Comparison of ENCODE assay signal across 12 cellular contexts in genomic region chr7:101784275-101785127, GRCh38. TPM values are rescaled to one million over a fixed set of nuclear protein-coding genes. Genes with fewer than 3 reads are reported as not detected.
DNase-seq lines count a peak whose midpoint lies in the region; ATAC-seq, FAIRE-seq and TF ChIP-seq lines count a peak whose summit lies in the region.
"Had no signal": no experiment of that assay in that cellular context is flagged by ENCODE, and none has a peak within 500 bp of the region (broad histone marks: within the 10 kb centered on the region; RNA-seq: fewer than 3 reads in every experiment).

No MANE protein-coding gene starts in this region.

- intact Hi-C loops in OCI-LY7 (cut with micrococcal nuclease; ENCODE audit: unreplicated experiment): no loop called here
- intact Hi-C loops in left ventricle myocardium inferior (cut with micrococcal nuclease): no loop called here
- intact Hi-C loops in sciatic nerve (cut with DNase I): no loop called here

- H3K4me1 ChIP-seq in OCI-LY7 (ENCODE audit: insufficient read depth, low read length, poor library complexity, severe bottlenecking) (peaks cover 8% of the 10 kb centered on the region), left ventricle myocardium inferior (peaks cover 24% of the 10 kb centered on the region)

- no TSS peak for BruUV-seq in OCI-LY7 (replicated peaks; lab: Mats Ljungman, UMichigan)

- H3K27ac ChIP-seq in OCI-LY7 (ENCODE audit: low read depth, low read length, poor library complexity, severe bottlenecking) (no peak overlapping the region), left ventricle myocardium inferior (replicated peaks) (no peak overlapping the region)
- H3K27ac ChIP-seq: tibial nerve had no signal

- peak overlapping the region; percentile 35; the same call in 1 of the 2 replicates for H2AFZ ChIP-seq in OCI-LY7 (ENCODE audit: low read length)

- ATAC-seq in sciatic nerve (peak; percentile 52), HG03378 (IDR thresholded peaks at IDR 0.05; ENCODE audit: unreplicated experiment) (no peak)
- ATAC-seq: activated CD8-positive, alpha-beta memory T cell treated with anti-CD3 and anti-CD28 coated beads, Interleukin-2, amount 10 ng/mL, durations not matched to agents 7 days and 5 days had no signal

- H3K9me3 ChIP-seq in OCI-LY7 (ENCODE audit: low read length) (peaks cover 10% of the 10 kb centered on the region; the same call in 1 of the 2 replicates), left ventricle myocardium inferior (replicated peaks) (peaks cover 3% of the 10 kb centered on the region)

- peak; percentile 13 for DNase-seq in ELR (ENCODE audit: low read depth)
- no peak for DNase-seq in OCI-LY7 (ENCODE audit: low spot score)
- DNase-seq in left ventricle myocardium inferior: no peak
- DNase-seq in sciatic nerve (ENCODE audit: low spot score): no peak
- no peak for DNase-seq in frontal cortex (ENCODE audit: low spot score in 2 of 2)
- DNase-seq in cerebellar cortex (ENCODE audit: low spot score): no peak
- no peak for DNase-seq in central memory CD4-positive, alpha-beta T cell
- DNase-seq: activated CD8-positive, alpha-beta memory T cell treated with anti-CD3 and anti-CD28 coated beads, Interleukin-2, amount 10 ng/mL, durations not matched to agents 7 days and 5 days; NCI-H1436 treated with DMSO at 0.1 percent for 48 hours had no signal

- H4K20me1 ChIP-seq in OCI-LY7 (ENCODE audit: insufficient read depth, low read length): no peaks in the 10 kb centered on the region

- peaks cover 14% of the 10 kb centered on the region for H3K27me3 ChIP-seq in left ventricle myocardium inferior (ENCODE audit: low read depth)
- H3K27me3 ChIP-seq: tibial nerve had no signal

- no peaks in the 10 kb centered on the region for H3K9me2 ChIP-seq in OCI-LY7 (ENCODE audit: insufficient read depth, low read length)

- no peak for FAIRE-seq in frontal cortex (lab: Jason Lieb, UNC)
- FAIRE-seq: keratinocyte had no signal

- POLR2A ChIA-PET in OCI-LY7 (lab: Charles Lee): interaction anchor here (0.7 to 1.1 kb wide), 2 partner anchors 9 to 133 kb away, joined by 3 to 4 read pairs; no protein-coding TSS in a partner anchor

- no peak for TF ChIP-seq CTCF in OCI-LY7 (conservative IDR thresholded peaks at IDR 0.05; ENCODE audit: low read length)
- TF ChIP-seq CTCF in left ventricle myocardium inferior (IDR thresholded peaks at IDR 0.05; ENCODE audit: borderline replicate concordance): no peak

- no peaks in the 10 kb centered on the region for H3K79me2 ChIP-seq in OCI-LY7 (ENCODE audit: insufficient read depth, low read depth, low read length)

- no peaks in the 10 kb centered on the region for H3K36me3 ChIP-seq in OCI-LY7 (ENCODE audit: insufficient read depth, low read length)
- H3K36me3 ChIP-seq in left ventricle myocardium inferior: no peaks in the 10 kb centered on the region
- H3K36me3 ChIP-seq: tibial nerve had no signal

- H3K4me2 ChIP-seq in OCI-LY7 (ENCODE audit: low read length): no peak overlapping the region

- CTCF ChIA-PET in OCI-LY7 (lab: Charles Lee; ENCODE audit: unreplicated experiment): no interaction called here

- no peak overlapping the region for H3K4me3 ChIP-seq in OCI-LY7 (ENCODE audit: low read depth, low read length, poor library complexity, severe bottlenecking)
- H3K4me3 ChIP-seq in left ventricle myocardium inferior: peak overlapping the region; percentile 34
- H3K4me3 ChIP-seq: tibial nerve had no signal

RNA-seq across cellular contexts. Expression of gene CUX1, which starts 32.9 kb away (rescaled TPM):
- total RNA-seq in OCI-LY7 (2014; rRNA removed; shearing (Covaris generic)): 131 and 143 TPM in 2 replicates
- 199 and 247 TPM in 2 replicates for total RNA-seq in OCI-LY7 (2022)
- total RNA-seq in left ventricle myocardium inferior: 125 TPM
- total RNA-seq in sciatic nerve: 156 TPM
- 23.6 TPM for total RNA-seq in frontal cortex
